8 cellular contexts compared by ENCODE assay signal in genomic region chr7:23357190-23358093, GRCh38. TPM values are rescaled to one million over a fixed set of nuclear protein-coding genes. Genes with fewer than 3 reads are reported as not detected.
DNase-seq lines count a peak whose midpoint lies in the region; ATAC-seq, FAIRE-seq and TF ChIP-seq lines count a peak whose summit lies in the region.

No MANE protein-coding gene starts in this region.

- TF ChIP-seq CTCF in CD14-positive monocyte (IDR thresholded peaks at IDR 0.05) (peak; percentile 36), astrocyte of the spinal cord (IDR thresholded peaks at IDR 0.05; ENCODE audit: low read depth, low read length) (no peak)

- H3K9me3 ChIP-seq in naive thymus-derived CD4-positive, alpha-beta T cell (ENCODE audit: control insufficient read depth in 2 of 3, low read length in 3 of 3) = no peaks in the 10 kb centered on the region

- H3K4me1 Mint-ChIP-seq in CD14-positive monocyte (peaks cover 3% of the 10 kb centered on the region), immature natural killer cell (peaks cover 2 to 6% of the 10 kb centered on the region in 2 donors)
- H3K4me1 Mint-ChIP-seq in naive thymus-derived CD4-positive, alpha-beta T cell = peaks cover 5 to 19% (median 14%) of the 10 kb centered on the region in 7 donors

- peak; percentile 55 for ATAC-seq in naive thymus-derived CD4-positive, alpha-beta T cell
- no peak for ATAC-seq in HG03097 (IDR thresholded peaks at IDR 0.05; ENCODE audit: low FRiP score, unreplicated experiment)

- no peaks in the 10 kb centered on the region for H3K36me3 Mint-ChIP-seq in CD14-positive monocyte
- no peaks in the 10 kb centered on the region for H3K36me3 Mint-ChIP-seq in naive thymus-derived CD4-positive, alpha-beta T cell
- H3K36me3 Mint-ChIP-seq in immature natural killer cell = no peaks in the 10 kb centered on the region

- in situ Hi-C loops in astrocyte of the spinal cord (cut with HindIII; ENCODE audit: low sequenced_read_pairs) = no loop called here

- no peaks in the 10 kb centered on the region for H3K27me3 ChIP-seq in naive thymus-derived CD4-positive, alpha-beta T cell (ENCODE audit: control insufficient read depth in 2 of 2, insufficient read depth in 2 of 2, low read length in 2 of 2)

- FAIRE-seq in GM12891 (lab: Jason Lieb, UNC) = peak; percentile 77

- H3K27me3 Mint-ChIP-seq in CD14-positive monocyte (ENCODE audit: low read depth in 3 of 3) (peaks cover 4 to 8% (median 6%) of the 10 kb centered on the region in 3 donors), immature natural killer cell (ENCODE audit: low read depth in 3 of 3) (peaks cover 4 to 22% (median 6%) of the 10 kb centered on the region in 3 donors)
- H3K27me3 Mint-ChIP-seq in naive thymus-derived CD4-positive, alpha-beta T cell = peaks cover 0 to 47% (median 12%) of the 10 kb centered on the region in 5 donors

- DNase-seq in CD14-positive monocyte (ENCODE audit: low spot score) = no peak
- DNase-seq in GM12891 (ENCODE audit: insufficient read length, low spot score) = no peak
- peak; percentile 94 for DNase-seq in M059J (ENCODE audit: low read depth)
- peak; percentile 68 for DNase-seq in astrocyte of the spinal cord (ENCODE audit: low read depth, low spot score)
- DNase-seq in naive thymus-derived CD4-positive, alpha-beta T cell = peak in 4 of 9 donors; percentile 17 to 37 (median 22)
- DNase-seq in immature natural killer cell = no peak
- DNase-seq in activated CD4-positive, alpha-beta T cell treated with anti-CD3 and anti-CD28 coated beads, Interleukin-2, amount 50 U/mL, for 4 hours = no peak

- H3K27ac Mint-ChIP-seq in CD14-positive monocyte (no peak overlapping the region), immature natural killer cell (no peak overlapping the region)
- H3K27ac Mint-ChIP-seq in naive thymus-derived CD4-positive, alpha-beta T cell = no peak overlapping the region

- TF ChIP-seq POLR2A in GM12891 (IDR thresholded peaks at IDR 0.05; ENCODE audit: low read depth, low read length) = no peak

- no peak overlapping the region for H3K27ac ChIP-seq in naive thymus-derived CD4-positive, alpha-beta T cell (ENCODE audit: low read depth, low read length)

- POLR2A ChIA-PET in naive thymus-derived CD4-positive, alpha-beta T cell (lab: Charles Lee) = interaction anchor here (1.5 kb wide), 1 partner anchor 10 kb away, joined by 7 read pairs; no protein-coding TSS in a partner anchor

- CTCF ChIA-PET in naive thymus-derived CD4-positive, alpha-beta T cell (lab: Charles Lee) = interaction anchor here (0.8 to 1.9 kb wide), 7 partner anchors 9 to 92 kb away, joined by 3 to 6 read pairs (median 5); no protein-coding TSS in a partner anchor

- no peaks in the 10 kb centered on the region for H3K36me3 ChIP-seq in naive thymus-derived CD4-positive, alpha-beta T cell (ENCODE audit: control insufficient read depth in 2 of 3, insufficient read depth in 3 of 3, low read length in 3 of 3)

- H3K9me3 Mint-ChIP-seq in CD14-positive monocyte (peaks cover 0 to 5% (median 3%) of the 10 kb centered on the region in 7 donors), immature natural killer cell (no peaks in the 10 kb centered on the region)
- H3K9me3 Mint-ChIP-seq in naive thymus-derived CD4-positive, alpha-beta T cell = peaks cover 0 to 1% (median 0%) of the 10 kb centered on the region in 11 donors

- H3K4me3 Mint-ChIP-seq in CD14-positive monocyte = no peak overlapping the region
- peak overlapping the region in 2 of 10 donors; percentile 3 to 51 for H3K4me3 Mint-ChIP-seq in naive thymus-derived CD4-positive, alpha-beta T cell
- no peak overlapping the region for H3K4me3 Mint-ChIP-seq in immature natural killer cell

- peaks cover 5 to 6% of the 10 kb centered on the region in 2 donors for H3K4me1 ChIP-seq in naive thymus-derived CD4-positive, alpha-beta T cell (ENCODE audit: control insufficient read depth in 2 of 2, insufficient read depth in 2 of 2, low read length in 2 of 2)

- intact Hi-C loops in CD14-positive monocyte (cut with micrococcal nuclease) = no loop called here
- intact Hi-C loops in naive thymus-derived CD4-positive, alpha-beta T cell (cut with micrococcal nuclease) = loop anchor here (1.0 to 5.0 kb wide), 11 partner anchors 16 to 355 kb away; partner anchors contain the start of genes MALSU1 (in 2 of the 2), IGF2BP3 (in 1 of the 2) and TRA2A (in 1 of the 2)

- H3K4me3 ChIP-seq in astrocyte of the spinal cord (ENCODE audit: low read depth, low read length) = no peak overlapping the region
- no peak overlapping the region for H3K4me3 ChIP-seq in naive thymus-derived CD4-positive, alpha-beta T cell (ENCODE audit: low read length)

TF ChIP-seq in GM12891, 5 proteins besides CTCF, POLR2A, EP300 and RAD21:
- TF ChIP-seq PAX5 (IDR thresholded peaks at IDR 0.05; ENCODE audit: insufficient read depth, low read length, severe bottlenecking) (no peak), TAF1 (IDR thresholded peaks at IDR 0.05; ENCODE audit: low read depth, low read length) (no peak), POU2F2 (IDR thresholded peaks at IDR 0.05; ENCODE audit: low read depth, low read length) (no peak), POLR2AphosphoS5 (IDR thresholded peaks at IDR 0.05; ENCODE audit: low read depth, low read length) (no peak), SPI1 (IDR thresholded peaks at IDR 0.05; ENCODE audit: low read depth, low read length) (no peak)

RNA-seq across cellular contexts. Expression of gene MALSU1, which starts 58.3 kb away (rescaled TPM):
- 10 to 100 TPM; 41.4 to 41.5 TPM for polyA plus RNA-seq in CD14-positive monocyte
- polyA plus RNA-seq in GM12891 (2012; ENCODE audit: low read depth, missing spikeins) = 61.7 TPM
- 93.4 and 148 TPM in 2 replicates for total RNA-seq in M059J (2014; rRNA removed; shearing (Covaris generic))
- 10 to 100 TPM; 32.7 to 48.3 (median 44.8) TPM for total RNA-seq in naive thymus-derived CD4-positive, alpha-beta T cell
- 10 to 100 TPM; 73.5 to 83.5 TPM for polyA plus RNA-seq in naive thymus-derived CD4-positive, alpha-beta T cell
- 10 to 100 TPM; 44.5 to 64.8 (median 47.6) TPM for polyA plus RNA-seq in immature natural killer cell

Comparison
In these comparisons a context has a peak if more than half of its experiments do, and no peak if none do; other contexts are left out.
1. DNase-seq: peak in M059J (single experiment) and astrocyte of the spinal cord (single experiment); none in CD14-positive monocyte (single experiment), GM12891 (single experiment), immature natural killer cell (0 of 3) and activated CD4-positive, alpha-beta T cell treated with anti-CD3 and anti-CD28 coated beads, Interleukin-2, amount 50 U/mL, for 4 hours (0 of 2).
2. intact Hi-C loops: an anchor here in naive thymus-derived CD4-positive, alpha-beta T cell (1.0 to 5.0 kb wide); none called in CD14-positive monocyte.